21 cellular contexts compared by ENCODE assay signal in the genomic region with DNA sequence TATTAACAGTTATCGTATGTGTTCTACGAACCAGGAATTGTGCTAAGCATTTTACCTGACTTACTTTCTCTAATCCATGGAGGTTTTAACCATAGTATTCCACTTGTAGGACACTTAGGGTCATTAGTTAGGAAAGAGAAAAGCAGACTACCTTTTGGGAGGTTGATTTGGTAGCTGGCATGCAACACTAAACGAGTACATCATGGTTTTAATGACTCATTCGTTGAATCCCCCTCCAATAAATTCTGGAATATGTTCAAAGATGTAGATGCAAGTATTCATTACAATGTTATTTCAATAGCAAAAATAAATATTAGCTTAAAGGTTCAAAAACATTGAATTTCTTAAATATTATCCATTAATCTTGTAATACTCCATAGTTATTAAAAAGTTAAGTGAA.
"Had no signal": no experiment of that assay in that cellular context is flagged by ENCODE, and none has a peak within 500 bp of the region (broad histone marks: within the 10 kb centered on the region; RNA-seq: fewer than 3 reads in every experiment).

No MANE protein-coding gene starts in this region.

- DNase-seq: activated CD4-positive, alpha-beta T cell treated with anti-CD3 and anti-CD28 coated beads, Interleukin-2, amount 50 U/mL, for 48 hours; activated CD4-positive, CD25-positive, alpha-beta regulatory T cell treated with anti-CD3 and anti-CD28 coated beads, Interleukin-2, amount 50 U/mL, for 72 hours; activated CD8-positive, alpha-beta memory T cell treated with anti-CD3 and anti-CD28 coated beads, Interleukin-2, amount 10 ng/mL, durations not matched to agents 7 days and 5 days; activated naive CD4-positive, alpha-beta T cell treated with anti-CD3 and anti-CD28 coated beads, Interleukin-2, amount 50 U/mL, for 16 hours; activated T-cell treated with anti-CD3 and anti-CD28 coated beads, Interleukin-2, amount 50 U/mL, for 1 hour; central memory CD4-positive, alpha-beta T cell; foreskin melanocyte; left colon; lower lobe of right lung; stimulated activated CD4-positive, alpha-beta T cell treated with anti-CD3 and anti-CD28 coated beads, Interleukin-12 subunit alpha, Interleukin-12 subunit beta, amount 100 ng/mL, for 4 hours; stimulated activated CD4-positive, alpha-beta T cell treated with anti-CD3 and anti-CD28 coated beads, Interleukin-2, amount 100 ng/mL, for 24 hours; T-helper 9 cell; upper lobe of right lung had no signal

- H3K36me3 ChIP-seq: esophagus muscularis mucosa, lower lobe of right lung, pancreas, thoracic aorta, upper lobe of right lung had no signal

- H3K27ac ChIP-seq: body of pancreas, coronary artery, esophagus muscularis mucosa, lower lobe of right lung, pancreas, thoracic aorta, upper lobe of right lung had no signal

- H3K27me3 Mint-ChIP-seq: activated CD8-positive, alpha-beta memory T cell treated with anti-CD3 and anti-CD28 coated beads, Interleukin-2, amount 10 ng/mL, durations not matched to agents 7 days and 5 days had no signal

- H3K27ac Mint-ChIP-seq: activated CD8-positive, alpha-beta memory T cell treated with anti-CD3 and anti-CD28 coated beads, Interleukin-2, amount 10 ng/mL, durations not matched to agents 7 days and 5 days; mesothelial cell of epicardium; stimulated activated effector memory CD8-positive, alpha-beta T cell treated with anti-CD3 and anti-CD28 coated beads, Interleukin-12 subunit alpha, Interleukin-12 subunit beta, amount 100 ng/mL, for 72 hours had no signal

- H3K27me3 ChIP-seq: body of pancreas, esophagus muscularis mucosa, pancreas, upper lobe of right lung had no signal

- ATAC-seq: activated CD8-positive, alpha-beta memory T cell treated with anti-CD3 and anti-CD28 coated beads, Interleukin-2, amount 10 ng/mL, durations not matched to agents 7 days and 5 days; left colon; sciatic nerve; stimulated activated effector memory CD8-positive, alpha-beta T cell treated with anti-CD3 and anti-CD28 coated beads, Interleukin-12 subunit alpha, Interleukin-12 subunit beta, amount 100 ng/mL, for 72 hours had no signal

- H3K36me3 Mint-ChIP-seq: activated CD8-positive, alpha-beta memory T cell treated with anti-CD3 and anti-CD28 coated beads, Interleukin-2, amount 10 ng/mL, durations not matched to agents 7 days and 5 days; mesothelial cell of epicardium; stimulated activated effector memory CD8-positive, alpha-beta T cell treated with anti-CD3 and anti-CD28 coated beads, Interleukin-12 subunit alpha, Interleukin-12 subunit beta, amount 100 ng/mL, for 72 hours had no signal

- H3K9me3 ChIP-seq: body of pancreas, esophagus muscularis mucosa, lower lobe of right lung, thoracic aorta, upper lobe of right lung had no signal

- H3K4me1 Mint-ChIP-seq: activated CD8-positive, alpha-beta memory T cell treated with anti-CD3 and anti-CD28 coated beads, Interleukin-2, amount 10 ng/mL, durations not matched to agents 7 days and 5 days; mesothelial cell of epicardium; stimulated activated effector memory CD8-positive, alpha-beta T cell treated with anti-CD3 and anti-CD28 coated beads, Interleukin-12 subunit alpha, Interleukin-12 subunit beta, amount 100 ng/mL, for 72 hours had no signal

- H3K4me3 ChIP-seq: body of pancreas, coronary artery, esophagus muscularis mucosa, lower lobe of right lung, pancreas, thoracic aorta, upper lobe of right lung had no signal

- H3K4me3 Mint-ChIP-seq: activated CD8-positive, alpha-beta memory T cell treated with anti-CD3 and anti-CD28 coated beads, Interleukin-2, amount 10 ng/mL, durations not matched to agents 7 days and 5 days; mesothelial cell of epicardium; stimulated activated effector memory CD8-positive, alpha-beta T cell treated with anti-CD3 and anti-CD28 coated beads, Interleukin-12 subunit alpha, Interleukin-12 subunit beta, amount 100 ng/mL, for 72 hours had no signal

- H3K4me1 ChIP-seq: esophagus muscularis mucosa, upper lobe of right lung had no signal
